In genomic region chr12:117188121-117188665, GRCh38 we compare ENCODE assay signal across 12 cellular contexts. TPM values are rescaled to one million over a fixed set of nuclear protein-coding genes. Genes with fewer than 3 reads are reported as not detected.
DNase-seq lines count a peak whose midpoint lies in the region; ATAC-seq and TF ChIP-seq lines count a peak whose summit lies in the region.
"Had no signal": no experiment of that assay in that cellular context is flagged by ENCODE, and none has a peak within 500 bp of the region (broad histone marks: within the 10 kb centered on the region; RNA-seq: fewer than 3 reads in every experiment).

No MANE protein-coding gene starts in this region.

- H3K4me1 ChIP-seq in testis: peaks cover 3% of the 10 kb centered on the region

- no peaks in the 10 kb centered on the region for H3K9me3 Mint-ChIP-seq in activated T-cell treated with anti-CD3 and anti-CD28 coated beads, Interleukin-2, amount 50 U/mL, for 72 hours
- H3K9me3 Mint-ChIP-seq in activated CD4-positive, alpha-beta memory T cell treated with anti-CD3 and anti-CD28 coated beads for 36 hours: no peaks in the 10 kb centered on the region
- no peaks in the 10 kb centered on the region for H3K9me3 Mint-ChIP-seq in immature natural killer cell

- H3K27ac ChIP-seq in testis: peak overlapping the region; percentile 96 to 97
- H3K27ac ChIP-seq: KMS-11, RWPE1 had no signal

- ATAC-seq in activated T-cell treated with anti-CD3 and anti-CD28 coated beads, Interleukin-2, amount 50 U/mL, for 72 hours (replicated peaks in 1 of 2): no peak

- CTCF ChIA-PET in activated CD4-positive, alpha-beta memory T cell treated with anti-CD3 and anti-CD28 coated beads for 36 hours (lab: Charles Lee): no interaction called here

- H3K27me3 Mint-ChIP-seq in activated T-cell treated with anti-CD3 and anti-CD28 coated beads, Interleukin-2, amount 50 U/mL, for 72 hours (ENCODE audit: low read depth): no peaks in the 10 kb centered on the region
- no peaks in the 10 kb centered on the region for H3K27me3 Mint-ChIP-seq in activated CD4-positive, alpha-beta memory T cell treated with anti-CD3 and anti-CD28 coated beads for 36 hours
- peaks cover 0 to 10% (median 4%) of the 10 kb centered on the region in 3 donors for H3K27me3 Mint-ChIP-seq in immature natural killer cell (ENCODE audit: low read depth in 3 of 3)

- WGBS in testis, 2 donors: 26 to 45% methylated on average over 12 of the region's 12 CpGs

- no peak overlapping the region for H3K27ac Mint-ChIP-seq in activated T-cell treated with anti-CD3 and anti-CD28 coated beads, Interleukin-2, amount 50 U/mL, for 72 hours
- H3K27ac Mint-ChIP-seq in activated CD4-positive, alpha-beta memory T cell treated with anti-CD3 and anti-CD28 coated beads for 36 hours: no peak overlapping the region
- H3K27ac Mint-ChIP-seq in immature natural killer cell: peak overlapping the region in 1 of 6 donors; percentile 62

- peak overlapping the region; percentile 91 for H3K4me3 Mint-ChIP-seq in activated T-cell treated with anti-CD3 and anti-CD28 coated beads, Interleukin-2, amount 50 U/mL, for 72 hours
- H3K4me3 Mint-ChIP-seq in activated CD4-positive, alpha-beta memory T cell treated with anti-CD3 and anti-CD28 coated beads for 36 hours: peak overlapping the region; percentile 35
- H3K4me3 Mint-ChIP-seq in immature natural killer cell: peak overlapping the region; percentile 46 to 94 (median 94)

- no peaks in the 10 kb centered on the region for H3K9me3 ChIP-seq in testis
- H3K9me3 ChIP-seq: spleen had no signal

- no peaks in the 10 kb centered on the region for H3K27me3 ChIP-seq in testis
- H3K27me3 ChIP-seq: spleen had no signal

- H3K4me1 Mint-ChIP-seq in activated T-cell treated with anti-CD3 and anti-CD28 coated beads, Interleukin-2, amount 50 U/mL, for 72 hours (ENCODE audit: low read depth): peaks cover 29% of the 10 kb centered on the region
- H3K4me1 Mint-ChIP-seq in activated CD4-positive, alpha-beta memory T cell treated with anti-CD3 and anti-CD28 coated beads for 36 hours (ENCODE audit: low read depth): peaks cover 31% of the 10 kb centered on the region
- H3K4me1 Mint-ChIP-seq in immature natural killer cell: peaks cover 22 to 26% of the 10 kb centered on the region in 2 donors

- DNase-seq in activated T-cell treated with anti-CD3 and anti-CD28 coated beads, Interleukin-2, amount 50 U/mL, for 72 hours: no peak
- DNase-seq in activated T-cell treated with anti-CD3 and anti-CD28 coated beads, Interleukin-2, amount 50 U/mL, for 1 hour: no peak
- DNase-seq in activated CD4-positive, alpha-beta memory T cell treated with anti-CD3 and anti-CD28 coated beads for 36 hours: no peak
- no peak for DNase-seq in immature natural killer cell
- DNase-seq in testis: peak; percentile 26
- no peak for DNase-seq in ureter (ENCODE audit: low spot score)
- no peak for DNase-seq in cerebellar nuclear complex (lab: John Stamatoyannopoulos, UW)
- no peak for DNase-seq in stimulated activated CD4-positive, alpha-beta T cell treated with anti-CD3 and anti-CD28 coated beads, Interleukin-1b, Interleukin-23, amount 100 ng/mL, for 48 hours
- DNase-seq: activated CD4-positive, CD25-positive, alpha-beta regulatory T cell; spleen had no signal

- H3K36me3 ChIP-seq in testis (ENCODE audit: low read depth, missing control alignments): no peaks in the 10 kb centered on the region

- intact Hi-C loops in activated CD4-positive, alpha-beta memory T cell treated with anti-CD3 and anti-CD28 coated beads for 36 hours (cut with micrococcal nuclease): no loop called here
- intact Hi-C loops in testis (cut with DNase I; ENCODE audit: low total_unique reads): no loop called here

- no peak for TF ChIP-seq POLR2A in testis (IDR thresholded peaks at IDR 0.05)

- H3K4me3 ChIP-seq in testis: peak overlapping the region; percentile 88 to 95

- POLR2A ChIA-PET in activated CD4-positive, alpha-beta memory T cell treated with anti-CD3 and anti-CD28 coated beads for 36 hours (lab: Charles Lee): no interaction called here

- TF ChIP-seq CTCF in testis (IDR thresholded peaks at IDR 0.05): no peak

- H3K36me3 Mint-ChIP-seq in activated T-cell treated with anti-CD3 and anti-CD28 coated beads, Interleukin-2, amount 50 U/mL, for 72 hours (ENCODE audit: insufficient read depth in 2 of 2): peaks cover 3 to 19% of the 10 kb centered on the region in 2 donors
- H3K36me3 Mint-ChIP-seq in activated CD4-positive, alpha-beta memory T cell treated with anti-CD3 and anti-CD28 coated beads for 36 hours: peaks cover 33% of the 10 kb centered on the region
- peaks cover 14 to 18% (median 18%) of the 10 kb centered on the region in 3 donors for H3K36me3 Mint-ChIP-seq in immature natural killer cell

RNA-seq across cellular contexts. Expression of gene FBXO21, which starts 2.1 kb away (rescaled TPM):
- total RNA-seq in activated T-cell treated with anti-CD3 and anti-CD28 coated beads, Interleukin-2, amount 50 U/mL, for 72 hours: 10 to 100 TPM; 17.2 to 24.7 TPM
- total RNA-seq in activated CD4-positive, alpha-beta memory T cell treated with anti-CD3 and anti-CD28 coated beads for 36 hours: 10 to 100 TPM; 23.3 to 23.7 TPM
- polyA plus RNA-seq in immature natural killer cell: 10 to 100 TPM; 32.2 to 52.7 (median 49.2) TPM
- 100 to 1,000 TPM; 290 to 519 TPM for total RNA-seq in testis
- polyA plus RNA-seq in testis (ENCODE audit: insufficient read depth, low read depth, low replicate concordance): 101 TPM
- 47.1 TPM for total RNA-seq in ureter

Comparison
In these comparisons a context has a peak if more than half of its experiments do, and no peak if none do; other contexts are left out.
1. H3K4me3 Mint-ChIP-seq: peak in every context shown above with its lines; median percentile 94 in immature natural killer cell; 91 in activated T-cell treated with anti-CD3 and anti-CD28 coated beads, Interleukin-2, amount 50 U/mL, for 72 hours; 35 in activated CD4-positive, alpha-beta memory T cell treated with anti-CD3 and anti-CD28 coated beads for 36 hours.